ENCODE assay signal across 8 cellular contexts in the genomic region with DNA sequence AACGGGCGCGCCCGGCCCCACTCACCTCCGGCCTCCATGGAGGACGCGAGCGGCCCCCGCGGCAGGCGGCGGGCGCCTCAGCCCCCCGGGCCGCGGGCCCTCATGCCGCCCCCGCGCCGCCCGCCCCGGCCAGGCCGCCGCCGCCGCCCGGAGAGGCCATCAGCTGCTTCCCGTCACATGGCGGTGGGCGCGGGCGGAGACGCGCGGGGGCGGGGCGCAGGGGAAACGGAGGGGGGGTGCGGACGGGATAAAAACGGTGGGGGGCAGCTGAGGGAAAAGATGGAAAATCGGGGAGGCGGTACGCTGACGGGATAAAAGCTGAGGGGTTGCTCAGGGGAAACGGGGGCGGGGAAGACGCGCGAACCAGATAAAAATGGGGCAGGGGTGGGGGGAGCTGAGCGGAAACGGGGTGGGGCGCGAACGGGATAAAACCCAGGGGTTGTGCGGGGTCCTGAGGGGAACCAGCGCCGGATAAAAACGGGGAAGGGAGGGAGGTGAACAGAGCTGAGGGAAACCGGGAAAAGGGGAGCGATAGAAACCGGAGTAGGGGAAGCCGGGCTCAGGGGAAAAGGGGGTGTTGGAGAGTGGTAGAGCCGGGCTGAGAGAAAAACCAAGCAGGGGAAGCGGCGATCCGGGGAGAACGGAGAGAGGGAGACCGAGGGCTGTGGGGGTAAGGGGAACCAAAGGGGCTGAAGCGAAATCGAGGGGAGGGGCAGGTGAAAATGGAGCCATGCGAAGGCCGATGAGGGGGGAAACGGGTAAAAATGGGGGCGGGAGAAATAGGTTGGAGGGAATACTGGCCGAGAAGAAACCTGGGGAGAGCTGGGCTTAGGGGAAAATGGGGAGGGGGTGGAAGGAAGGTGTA. TPM values are rescaled to one million over a fixed set of nuclear protein-coding genes. Genes with fewer than 3 reads are reported as not detected.
DNase-seq lines count a peak whose midpoint lies in the region; ATAC-seq and TF ChIP-seq lines count a peak whose summit lies in the region.

A gene (minus strand): TSS at position 169 of the 865 bp plus-strand sequence. CDS start 131 bp downstream, at position 38.

- no peaks in the 10 kb centered on the region for H3K36me3 ChIP-seq in stomach smooth muscle (ENCODE audit: control insufficient read depth in 2 of 2, insufficient read depth in 2 of 2, low read length in 2 of 2)

- H3K4me3 ChIP-seq in fibroblast of villous mesenchyme (ENCODE audit: low read depth, low read length), result peak within 1 kb of the TSS; percentile 86
- peak within 1 kb of the TSS; percentile 88 to 95 for H3K4me3 ChIP-seq in stomach smooth muscle (ENCODE audit: low read length in 2 of 2)

- peaks cover 13% of the 10 kb centered on the region for H3K4me1 ChIP-seq in stomach smooth muscle (ENCODE audit: control insufficient read depth, insufficient read depth, low read length)

- TF ChIP-seq CTCF in fibroblast of villous mesenchyme (IDR thresholded peaks at IDR 0.05; ENCODE audit: insufficient read depth, low read depth, low read length), result no peak
- TF ChIP-seq CTCF in nephron (IDR thresholded peaks at IDR 0.05; ENCODE audit: unreplicated experiment in 3 of 3), result no peak

- H3K27ac Mint-ChIP-seq in nephron, result peak within 1 kb of the TSS; percentile 97 to 99 (median 98)

- peak; percentile 55 for ATAC-seq in GM18498 (IDR thresholded peaks at IDR 0.05; ENCODE audit: unreplicated experiment)
- peak; percentile 37 for ATAC-seq in HG03342 (IDR thresholded peaks at IDR 0.05; ENCODE audit: unreplicated experiment)
- ATAC-seq in HG03469 (IDR thresholded peaks at IDR 0.05; ENCODE audit: unreplicated experiment), result no peak

- H3K4me3 Mint-ChIP-seq in nephron, result peak within 1 kb of the TSS; percentile 91 to 98 (median 95)

- H3K27ac ChIP-seq in stomach smooth muscle (ENCODE audit: low read length), result peak within 1 kb of the TSS; percentile 89

- peaks cover 2% of the 10 kb centered on the region for H3K36me3 Mint-ChIP-seq in nephron (ENCODE audit: low read depth)

- H3K4me1 Mint-ChIP-seq in nephron, result peaks cover 31% of the 10 kb centered on the region

- no peaks in the 10 kb centered on the region for H3K27me3 Mint-ChIP-seq in nephron (ENCODE audit: low read depth)

- DNase-seq in RPMI7951 (ENCODE audit: low read depth) (peak; percentile 50), fibroblast of villous mesenchyme (ENCODE audit: low read depth) (peak; percentile 66)
- DNase-seq in activated gamma-delta T cell treated with anti-CD3 and anti-CD28 coated beads, Interleukin-2, amount 50 U/mL, for 16 hours (ENCODE audit: low read depth), result peak; percentile 36

- H3K27me3 ChIP-seq in stomach smooth muscle (ENCODE audit: control insufficient read depth in 1 of 2, insufficient read depth in 2 of 2, low read length in 2 of 2), result no peaks in the 10 kb centered on the region

- H3K9me3 ChIP-seq in stomach smooth muscle (ENCODE audit: control insufficient read depth in 2 of 2, low read length in 2 of 2), result no peaks in the 10 kb centered on the region

- H3K9ac ChIP-seq in stomach smooth muscle (ENCODE audit: low read length in 2 of 2), result peak within 1 kb of the TSS; percentile 94 to 97

- no peaks in the 10 kb centered on the region for H3K9me3 Mint-ChIP-seq in nephron

RNA-seq across cellular contexts. Expression of the gene that starts here (rescaled TPM):
- total RNA-seq in RPMI7951 (2014; rRNA removed; shearing (Covaris generic)), result 61.6 and 67.8 TPM in 2 replicates
- total RNA-seq in fibroblast of villous mesenchyme, result 156 and 171 TPM in 2 replicates
